25 cellular contexts compared by ENCODE assay signal in the genomic region with DNA sequence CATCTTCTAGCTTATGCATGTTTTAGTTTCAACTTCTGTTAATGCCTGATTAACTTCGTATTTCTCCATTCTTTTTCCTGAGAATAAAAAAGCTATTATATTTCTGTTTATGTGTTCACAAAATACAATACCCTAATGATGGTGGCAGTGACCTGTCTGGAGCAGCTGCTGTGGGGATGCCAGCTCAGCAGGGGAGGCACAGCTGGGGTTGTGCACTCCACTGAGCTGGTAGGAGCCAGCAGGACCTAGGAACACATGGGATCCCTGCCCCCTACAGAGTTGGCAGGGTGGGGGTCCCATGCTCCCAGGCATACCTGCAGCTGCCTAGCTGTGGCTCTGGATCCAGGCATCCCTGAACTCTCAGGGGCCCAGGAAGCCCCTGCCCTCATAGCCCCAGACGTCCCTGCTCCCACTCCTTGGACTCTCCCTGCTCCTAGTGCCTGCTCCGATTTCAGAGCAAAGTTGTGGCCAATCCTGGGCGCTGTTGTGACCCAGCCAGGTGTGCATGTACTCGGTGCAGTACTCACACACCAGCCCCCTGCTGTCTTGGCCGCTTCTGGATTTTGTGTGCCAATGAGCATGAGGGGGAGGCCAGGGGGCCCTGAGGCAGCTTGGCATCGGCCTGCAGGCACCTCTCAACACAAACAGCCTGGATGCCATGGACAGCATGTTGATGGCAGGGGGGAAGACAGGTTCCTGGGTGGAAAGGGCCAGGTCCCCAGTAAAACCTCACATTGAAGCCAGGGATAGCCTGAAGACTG.
DNase-seq lines count a peak whose midpoint lies in the region; ATAC-seq and TF ChIP-seq lines count a peak whose summit lies in the region.
"Had no signal": no experiment of that assay in that cellular context is flagged by ENCODE, and none has a peak within 500 bp of the region (broad histone marks: within the 10 kb centered on the region; RNA-seq: fewer than 3 reads in every experiment).

No MANE protein-coding gene starts in this region.

- no peaks in the 10 kb centered on the region for H3K27me3 ChIP-seq in upper lobe of right lung
- H3K27me3 ChIP-seq in CD4-positive, alpha-beta T cell (ENCODE audit: control insufficient read depth, insufficient read depth, low read length): no peaks in the 10 kb centered on the region
- H3K27me3 ChIP-seq: cardiac muscle cell, heart right ventricle, MG63, neutrophil, stomach, transverse colon had no signal

- H3K4me3 ChIP-seq in upper lobe of right lung: no peak overlapping the region
- H3K4me3 ChIP-seq: cardiac muscle cell, heart right ventricle, left ventricle myocardium inferior, MG63, psoas muscle, SK-N-MC, stomach, transverse colon had no signal

- H3K27ac ChIP-seq in upper lobe of right lung: no peak overlapping the region
- H3K27ac ChIP-seq in CD4-positive, alpha-beta T cell (ENCODE audit: low read depth, low read length): no peak overlapping the region
- H3K27ac ChIP-seq: cardiac muscle cell, heart right ventricle, HL-60, left ventricle myocardium inferior, neutrophil, psoas muscle, SK-N-MC, stomach, transverse colon had no signal

- no peaks in the 10 kb centered on the region for H3K4me1 Mint-ChIP-seq in chondrocyte (ENCODE audit: low read depth)
- H3K4me1 Mint-ChIP-seq in CD4-positive, alpha-beta T cell (ENCODE audit: low read depth): no peaks in the 10 kb centered on the region
- H3K4me1 Mint-ChIP-seq: B cell had no signal

- no peak overlapping the region for H3K4me3 Mint-ChIP-seq in chondrocyte (ENCODE audit: unreplicated experiment)
- no peak overlapping the region for H3K4me3 Mint-ChIP-seq in CD4-positive, alpha-beta T cell
- H3K4me3 Mint-ChIP-seq: activated CD8-positive, alpha-beta T cell treated with anti-CD3 and anti-CD28 coated beads for 36 hours; B cell had no signal

- intact Hi-C loops in upper lobe of right lung (cut with DNase I): no loop called here
- intact Hi-C loops in CD4-positive, alpha-beta T cell (cut with DNase I, micrococcal nuclease): no loop called here

- DNase-seq in NCI-H1417 (lab: John Stamatoyannopoulos, UW) (peak in 2 of 3 experiments; percentile 36 to 44), NCI-H1417 treated with DMSO at 0.1 percent for 48 hours (lab: John Stamatoyannopoulos, UW) (no peak), NCI-H345 treated with DMSO at 0.1 percent for 48 hours (lab: John Stamatoyannopoulos, UW; ENCODE audit: unreplicated experiment) (peak; percentile 43), chondrocyte (ENCODE audit: low spot score) (peak; percentile 66), upper lobe of right lung (peak; percentile 47), CD1c-positive myeloid dendritic cell (ENCODE audit: extremely low spot score) (no peak)
- DNase-seq in central memory CD4-positive, alpha-beta T cell: no peak
- DNase-seq in CD4-positive, alpha-beta T cell: no peak
- DNase-seq: activated CD8-positive, alpha-beta T cell treated with anti-CD3 and anti-CD28 coated beads for 36 hours; heart right ventricle; left ventricle myocardium inferior; MG63; NCI-H1930; NK-92 treated with Interleukin-12 subunit alpha and Interleukin-12 subunit beta, amount 100 ng/mL, for 24 hours; psoas muscle; small intestine; stimulated activated CD4-positive, alpha-beta T cell treated with anti-CD3 and anti-CD28 coated beads, Interleukin-2, amount 100 ng/mL, for 48 hours; stomach; T-helper 9 cell; transverse colon had no signal

- no peaks in the 10 kb centered on the region for H3K36me3 ChIP-seq in upper lobe of right lung
- H3K36me3 ChIP-seq: cardiac muscle cell, heart right ventricle, left ventricle myocardium inferior, MG63, neutrophil, stomach, transverse colon had no signal

- ATAC-seq in upper lobe of right lung: peak; percentile 36
- no peak for ATAC-seq in CD4-positive, alpha-beta T cell (ENCODE audit: poor library complexity)
- ATAC-seq: activated CD8-positive, alpha-beta T cell treated with anti-CD3 and anti-CD28 coated beads for 36 hours; heart right ventricle; psoas muscle had no signal

- TF ChIP-seq CTCF in chondrocyte (IDR thresholded peaks at IDR 0.05) (no peak), upper lobe of right lung (IDR thresholded peaks at IDR 0.05) (no peak)
- TF ChIP-seq CTCF in CD4-positive, alpha-beta T cell (IDR thresholded peaks at IDR 0.05): no peak

- H3K9me3 Mint-ChIP-seq in chondrocyte (ENCODE audit: low read depth): no peaks in the 10 kb centered on the region
- H3K9me3 Mint-ChIP-seq in CD4-positive, alpha-beta T cell: peaks cover 4% of the 10 kb centered on the region
- H3K9me3 Mint-ChIP-seq: activated CD8-positive, alpha-beta T cell treated with anti-CD3 and anti-CD28 coated beads for 36 hours had no signal

- no peaks in the 10 kb centered on the region for H3K27me3 Mint-ChIP-seq in chondrocyte (ENCODE audit: low read depth)
- no peaks in the 10 kb centered on the region for H3K27me3 Mint-ChIP-seq in CD4-positive, alpha-beta T cell
- H3K27me3 Mint-ChIP-seq: activated CD8-positive, alpha-beta T cell treated with anti-CD3 and anti-CD28 coated beads for 36 hours; B cell had no signal

- POLR2A ChIA-PET in CD4-positive, alpha-beta T cell (lab: Charles Lee): no interaction called here

- no peaks in the 10 kb centered on the region for H3K4me1 ChIP-seq in upper lobe of right lung
- H3K4me1 ChIP-seq: heart right ventricle, left ventricle myocardium inferior, psoas muscle, stomach, transverse colon had no signal

- no peaks in the 10 kb centered on the region for H3K9me3 ChIP-seq in upper lobe of right lung
- no peaks in the 10 kb centered on the region for H3K9me3 ChIP-seq in CD4-positive, alpha-beta T cell (ENCODE audit: control insufficient read depth, low read length)
- H3K9me3 ChIP-seq: heart right ventricle, left ventricle myocardium inferior, MG63, neutrophil, psoas muscle, transverse colon had no signal

- no peak overlapping the region for H3K27ac Mint-ChIP-seq in chondrocyte (ENCODE audit: unreplicated experiment)
- no peak overlapping the region for H3K27ac Mint-ChIP-seq in CD4-positive, alpha-beta T cell
- H3K27ac Mint-ChIP-seq: activated CD8-positive, alpha-beta T cell treated with anti-CD3 and anti-CD28 coated beads for 36 hours; B cell had no signal

- CTCF ChIA-PET in CD4-positive, alpha-beta T cell (lab: Charles Lee): no interaction called here

- H3K36me3 Mint-ChIP-seq in chondrocyte (ENCODE audit: low read depth): no peaks in the 10 kb centered on the region
- H3K36me3 Mint-ChIP-seq in CD4-positive, alpha-beta T cell (ENCODE audit: low read depth): no peaks in the 10 kb centered on the region

Comparison
In these comparisons a context has a peak if more than half of its experiments do, and no peak if none do; other contexts are left out.
1. DNase-seq: peak in NCI-H1417 (2 of 3), NCI-H345 treated with DMSO at 0.1 percent for 48 hours (single experiment), chondrocyte (single experiment) and upper lobe of right lung (single experiment); none in NCI-H1417 treated with DMSO at 0.1 percent for 48 hours (single experiment), CD1c-positive myeloid dendritic cell (single experiment), central memory CD4-positive, alpha-beta T cell (single experiment) and CD4-positive, alpha-beta T cell (0 of 10).